ENCODE assay signal across 36 cellular contexts in the genomic region with DNA sequence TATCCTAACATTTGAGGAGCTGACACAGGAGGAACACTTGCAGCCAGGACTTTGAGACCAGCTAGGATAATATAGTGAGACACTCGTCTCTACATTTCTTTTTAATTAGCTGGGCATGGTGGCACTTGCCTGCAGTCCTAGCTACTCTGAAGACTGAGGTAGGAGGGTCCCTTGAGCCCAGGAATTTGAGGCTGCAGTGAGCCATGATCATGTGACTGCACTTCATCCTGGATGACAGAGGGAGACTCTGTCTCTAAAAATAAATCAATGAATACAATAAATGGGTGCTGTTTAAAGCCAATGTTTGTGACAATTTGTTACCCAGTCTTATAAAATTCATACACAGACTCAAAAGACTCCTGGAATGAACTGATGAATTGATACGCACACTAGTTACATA. TPM values are rescaled to one million over a fixed set of nuclear protein-coding genes. Genes with fewer than 3 reads are reported as not detected.
"Had no signal": no experiment of that assay in that cellular context is flagged by ENCODE, and none has a peak within 500 bp of the region (broad histone marks: within the 10 kb centered on the region; RNA-seq: fewer than 3 reads in every experiment).

No MANE protein-coding gene starts in this region.

- H3K27ac Mint-ChIP-seq: activated B cell treated with CpG ODN at 0.5 μM for 24 hours; activated CD4-positive, alpha-beta memory T cell treated with anti-CD3 and anti-CD28 coated beads, Interleukin-2, amount 10 ng/mL, durations not matched to agents 7 days and 5 days; activated CD4-positive, alpha-beta T cell treated with anti-CD3 and anti-CD28 coated beads, Interleukin-2, amount 10 ng/mL, durations not matched to agents 7 days and 5 days; activated CD8-positive, alpha-beta memory T cell treated with anti-CD3 and anti-CD28 coated beads, Interleukin-2, amount 10 ng/mL, durations not matched to agents 7 days and 5 days; activated CD8-positive, alpha-beta T cell treated with anti-CD3 and anti-CD28 coated beads, Interleukin-2, amount 10 ng/mL, durations not matched to agents 7 days and 5 days; activated naive CD4-positive, alpha-beta T cell treated with anti-CD3 and anti-CD28 coated beads, Interleukin-2, amount 10 ng/mL, durations not matched to agents 7 days and 5 days; activated naive CD4-positive, alpha-beta T cell treated with anti-CD3 and anti-CD28 coated beads, Interleukin-2, amount 50 U/mL, for 24 hours; activated naive CD8-positive, alpha-beta T cell; activated naive CD8-positive, alpha-beta T cell treated with anti-CD3 and anti-CD28 coated beads, Interleukin-2, amount 10 ng/mL, durations not matched to agents 7 days and 5 days; activated naive CD8-positive, alpha-beta T cell treated with anti-CD3 and anti-CD28 coated beads, Interleukin-2, amount 50 U/mL, for 24 hours; activated T-cell treated with anti-CD3 and anti-CD28 coated beads, Interleukin-2, amount 50 U/mL, for 24 hours; activated T-helper 2 cell treated with anti-CD3 and anti-CD28 coated beads, Interferon-gamma antibody, Interleukin-2, Interleukin-4, amounts not matched to agents 10 μg/mL and 5 μg/mL and 100 μg/mL, durations not matched to agents 14 hours and 24 hours and 36 hours; brain; T-helper 1 cell treated with Interleukin-12 subunit alpha and Interleukin-12 subunit beta and Interleukin-4 antibody, amounts not matched to agents 30 μg/mL and 1 μg/mL, for 36 hours; T-helper 2 cell treated with Interferon-gamma antibody and Interleukin-4, amounts not matched to agents 5 μg/mL and 100 μg/mL, for 36 hours had no signal

- H3K4me3 ChIP-seq: ascending aorta, cardiac muscle cell had no signal

- ATAC-seq: activated CD8-positive, alpha-beta memory T cell treated with anti-CD3 and anti-CD28 coated beads, Interleukin-2, amount 10 ng/mL, durations not matched to agents 7 days and 5 days; activated CD8-positive, alpha-beta T cell treated with anti-CD3 and anti-CD28 coated beads, Interleukin-2, amount 10 ng/mL, durations not matched to agents 7 days and 5 days had no signal

- H3K36me3 ChIP-seq: ascending aorta, cardiac muscle cell had no signal

- H3K27ac ChIP-seq: ascending aorta, cardiac muscle cell, VCaP had no signal

- H3K9me3 ChIP-seq: ascending aorta had no signal

- DNase-seq: activated B cell treated with CpG ODN at 0.5 μM for 24 hours; activated CD4-positive, alpha-beta memory T cell treated with anti-CD3 and anti-CD28 coated beads, Interleukin-2, amount 10 ng/mL, durations not matched to agents 7 days and 5 days; activated CD4-positive, alpha-beta T cell treated with anti-CD3 and anti-CD28 coated beads for 48 hours; activated CD4-positive, alpha-beta T cell treated with anti-CD3 and anti-CD28 coated beads, Interleukin-2, amount 10 ng/mL, durations not matched to agents 7 days and 5 days; activated CD4-positive, alpha-beta T cell treated with anti-CD3 and anti-CD28 coated beads, Interleukin-2, amount 50 U/mL, for 48 hours; activated CD4-positive, CD25-positive, alpha-beta regulatory T cell treated with anti-CD3 and anti-CD28 coated beads, Interleukin-2, amount 50 U/mL, for 72 hours; activated CD8-positive, alpha-beta memory T cell treated with anti-CD3 and anti-CD28 coated beads for 24 hours; activated CD8-positive, alpha-beta memory T cell treated with anti-CD3 and anti-CD28 coated beads, Interleukin-2, amount 10 ng/mL, durations not matched to agents 7 days and 5 days; activated CD8-positive, alpha-beta memory T cell treated with anti-CD3 and anti-CD28 coated beads, Interleukin-2, amount 50 U/mL, for 48 hours; activated CD8-positive, alpha-beta T cell treated with anti-CD3 and anti-CD28 coated beads, Interleukin-2, amount 10 ng/mL, durations not matched to agents 7 days and 5 days; activated effector memory CD4-positive, alpha-beta T cell treated with Interleukin-2 at 50 U/mL for 16 hours; activated gamma-delta T cell; activated naive CD4-positive, alpha-beta T cell treated with anti-CD3 and anti-CD28 coated beads, Interleukin-2, amount 10 ng/mL, durations not matched to agents 7 days and 5 days; activated naive CD4-positive, alpha-beta T cell treated with Interleukin-2 at 50 U/mL for 16 hours; activated naive CD8-positive, alpha-beta T cell treated with anti-CD3 and anti-CD28 coated beads, Interleukin-2, amount 10 ng/mL, durations not matched to agents 7 days and 5 days; activated naive CD8-positive, alpha-beta T cell treated with anti-CD3 and anti-CD28 coated beads, Interleukin-2, amount 50 U/mL, for 24 hours; activated T-cell treated with anti-CD3 and anti-CD28 coated beads, Interleukin-2, amount 50 U/mL, for 24 hours; activated T-cell treated with anti-CD3 and anti-CD28 coated beads, Interleukin-2, amount 50 U/mL, for 48 hours; amygdala; anterior cingulate cortex; caudate nucleus; T-helper 1 cell; T-helper 2 cell; T-helper 9 cell had no signal

- H3K4me1 Mint-ChIP-seq: brain; central memory CD8-positive, alpha-beta T cell had no signal

- H3K9me3 Mint-ChIP-seq: activated B cell treated with CpG ODN at 0.5 μM for 24 hours; activated CD4-positive, alpha-beta memory T cell treated with anti-CD3 and anti-CD28 coated beads, Interleukin-2, amount 10 ng/mL, durations not matched to agents 7 days and 5 days; activated CD4-positive, alpha-beta T cell treated with anti-CD3 and anti-CD28 coated beads, Interleukin-2, amount 10 ng/mL, durations not matched to agents 7 days and 5 days; activated naive CD4-positive, alpha-beta T cell treated with anti-CD3 and anti-CD28 coated beads, Interleukin-2, amount 10 ng/mL, durations not matched to agents 7 days and 5 days; activated naive CD4-positive, alpha-beta T cell treated with anti-CD3 and anti-CD28 coated beads, Interleukin-2, amount 50 U/mL, for 24 hours; activated naive CD8-positive, alpha-beta T cell treated with anti-CD3 and anti-CD28 coated beads, Interleukin-2, amount 10 ng/mL, durations not matched to agents 7 days and 5 days; activated naive CD8-positive, alpha-beta T cell treated with anti-CD3 and anti-CD28 coated beads, Interleukin-2, amount 50 U/mL, for 24 hours; activated T-cell treated with anti-CD3 and anti-CD28 coated beads, Interleukin-2, amount 50 U/mL, for 24 hours; activated T-helper 2 cell treated with anti-CD3 and anti-CD28 coated beads, Interferon-gamma antibody, Interleukin-2, Interleukin-4, amounts not matched to agents 10 μg/mL and 5 μg/mL and 100 μg/mL, durations not matched to agents 14 hours and 24 hours and 36 hours; central memory CD8-positive, alpha-beta T cell; T-helper 1 cell treated with Interleukin-12 subunit alpha and Interleukin-12 subunit beta and Interleukin-4 antibody, amounts not matched to agents 30 μg/mL and 1 μg/mL, for 36 hours; T-helper 2 cell treated with Interferon-gamma antibody and Interleukin-4, amounts not matched to agents 5 μg/mL and 100 μg/mL, for 36 hours had no signal

- FAIRE-seq: TTC549 had no signal

- H3K4me3 Mint-ChIP-seq: activated CD4-positive, alpha-beta memory T cell treated with anti-CD3 and anti-CD28 coated beads, Interleukin-2, amount 10 ng/mL, durations not matched to agents 7 days and 5 days; activated CD4-positive, alpha-beta T cell treated with anti-CD3 and anti-CD28 coated beads, Interleukin-2, amount 10 ng/mL, durations not matched to agents 7 days and 5 days; activated CD8-positive, alpha-beta memory T cell treated with anti-CD3 and anti-CD28 coated beads, Interleukin-2, amount 10 ng/mL, durations not matched to agents 7 days and 5 days; activated CD8-positive, alpha-beta T cell treated with anti-CD3 and anti-CD28 coated beads, Interleukin-2, amount 10 ng/mL, durations not matched to agents 7 days and 5 days; activated naive CD4-positive, alpha-beta T cell treated with anti-CD3 and anti-CD28 coated beads, Interleukin-2, amount 10 ng/mL, durations not matched to agents 7 days and 5 days; activated naive CD4-positive, alpha-beta T cell treated with anti-CD3 and anti-CD28 coated beads, Interleukin-2, amount 50 U/mL, for 24 hours; activated naive CD8-positive, alpha-beta T cell; activated naive CD8-positive, alpha-beta T cell treated with anti-CD3 and anti-CD28 coated beads, Interleukin-2, amount 10 ng/mL, durations not matched to agents 7 days and 5 days; activated naive CD8-positive, alpha-beta T cell treated with anti-CD3 and anti-CD28 coated beads, Interleukin-2, amount 50 U/mL, for 24 hours; activated T-cell treated with anti-CD3 and anti-CD28 coated beads, Interleukin-2, amount 50 U/mL, for 24 hours; brain; central memory CD8-positive, alpha-beta T cell; T-helper 1 cell treated with Interleukin-12 subunit alpha and Interleukin-12 subunit beta and Interleukin-4 antibody, amounts not matched to agents 30 μg/mL and 1 μg/mL, for 36 hours; T-helper 2 cell treated with Interferon-gamma antibody and Interleukin-4, amounts not matched to agents 5 μg/mL and 100 μg/mL, for 36 hours had no signal

- H3K36me3 Mint-ChIP-seq: activated CD8-positive, alpha-beta memory T cell treated with anti-CD3 and anti-CD28 coated beads, Interleukin-2, amount 10 ng/mL, durations not matched to agents 7 days and 5 days; activated naive CD4-positive, alpha-beta T cell treated with anti-CD3 and anti-CD28 coated beads, Interleukin-2, amount 10 ng/mL, durations not matched to agents 7 days and 5 days; activated naive CD4-positive, alpha-beta T cell treated with anti-CD3 and anti-CD28 coated beads, Interleukin-2, amount 50 U/mL, for 24 hours; activated naive CD8-positive, alpha-beta T cell; activated naive CD8-positive, alpha-beta T cell treated with anti-CD3 and anti-CD28 coated beads, Interleukin-2, amount 10 ng/mL, durations not matched to agents 7 days and 5 days; brain had no signal

RNA-seq across cellular contexts. Expression of gene HLA-G, which starts 1.8 kb away (rescaled TPM):
- total RNA-seq: ascending aorta, cardiac muscle cell, cerebellum had no signal
